19 cellular contexts compared by ENCODE assay signal in genomic region chr6:119590066-119590465, GRCh38.
DNase-seq lines count a peak whose midpoint lies in the region; FAIRE-seq and TF ChIP-seq lines count a peak whose summit lies in the region.
"Had no signal": no experiment of that assay in that cellular context is flagged by ENCODE, and none has a peak within 500 bp of the region (broad histone marks: within the 10 kb centered on the region; RNA-seq: fewer than 3 reads in every experiment).

No MANE protein-coding gene starts in this region.

- CTCF ChIA-PET in HEK293 (lab: Yijun Ruan, JAX): no interaction called here

- no peaks in the 10 kb centered on the region for H3K36me3 ChIP-seq in HEK293 (ENCODE audit: control insufficient read depth in 2 of 2, insufficient read depth in 1 of 2, low read length in 2 of 2)
- H3K36me3 ChIP-seq in bronchial epithelial cell (ENCODE audit: control insufficient read depth, insufficient read depth, low read length): no peaks in the 10 kb centered on the region
- H3K36me3 ChIP-seq: BE2C had no signal

- no peak overlapping the region for H3K27ac ChIP-seq in HEK293 (ENCODE audit: extremely low read depth, low read depth, low read length)
- H3K27ac ChIP-seq: GM23248 had no signal

- H3K9me3 ChIP-seq in HEK293 (ENCODE audit: control insufficient read depth, insufficient read depth, low read depth, low read length): no peaks in the 10 kb centered on the region
- H3K9me3 ChIP-seq: BE2C had no signal

- H3K4me3 ChIP-seq in HEK293 (ENCODE audit: low read depth, low read length) (no peak overlapping the region), bronchial epithelial cell (ENCODE audit: low read depth, low read length) (no peak overlapping the region)
- H3K4me3 ChIP-seq: GM12878, GM23248 had no signal

- FAIRE-seq in bronchial epithelial cell (lab: Jason Lieb, UNC): no peak
- no peak for FAIRE-seq in urothelium cell line (lab: Jason Lieb, UNC)
- FAIRE-seq: GM12878, GM19239 had no signal

- H3K27me3 ChIP-seq in bronchial epithelial cell (ENCODE audit: control insufficient read depth, insufficient read depth, low read length): no peaks in the 10 kb centered on the region
- H3K27me3 ChIP-seq: BE2C had no signal

- POLR2A ChIA-PET in HEK293 (lab: Yijun Ruan, JAX): no interaction called here

- DNase-seq in OCI-M1 (lab: John Stamatoyannopoulos, UW) (peak; percentile 25), bronchial epithelial cell (ENCODE audit: low read depth) (peak; percentile 33), AG20443 (ENCODE audit: low spot score) (no peak), urothelium cell line (ENCODE audit: low spot score) (no peak)
- no peak for DNase-seq in stimulated activated CD4-positive, alpha-beta T cell treated with anti-CD3 and anti-CD28 coated beads, Interleukin-1b, Interleukin-23, amount 100 ng/mL, for 48 hours
- DNase-seq: BE2C; C1 segment of cervical spinal cord; CD4-positive, CD25-positive, alpha-beta regulatory T cell; CD8-positive, alpha-beta memory T cell; COR-L47; DMS 273 treated with DMSO at 0.1 percent for 48 hours; DMS53; DND-41; EL; GM23248; H7 had no signal

- H3K4me1 ChIP-seq in HEK293 (ENCODE audit: control insufficient read depth, insufficient read depth, low read length): no peaks in the 10 kb centered on the region

- TF ChIP-seq CTCF in HEK293 (tag by site-specific recombination; IDR thresholded peaks at IDR 0.05) (no peak), bronchial epithelial cell (IDR thresholded peaks at IDR 0.05; ENCODE audit: insufficient read depth, low read length, severe bottlenecking) (no peak)

TF ChIP-seq in HEK293, 187 proteins besides CTCF, POLR2A, EP300 and RAD21:
- TF ChIP-seq ZNF768 (tag by site-specific recombination; IDR thresholded peaks at IDR 0.05) (no peak), ZFHX2 (tag by site-specific recombination; conservative IDR thresholded peaks at IDR 0.05) (peak; percentile 24; the same call in 1 of the 2 replicates)
- TF ChIP-seq, protein P1, sequence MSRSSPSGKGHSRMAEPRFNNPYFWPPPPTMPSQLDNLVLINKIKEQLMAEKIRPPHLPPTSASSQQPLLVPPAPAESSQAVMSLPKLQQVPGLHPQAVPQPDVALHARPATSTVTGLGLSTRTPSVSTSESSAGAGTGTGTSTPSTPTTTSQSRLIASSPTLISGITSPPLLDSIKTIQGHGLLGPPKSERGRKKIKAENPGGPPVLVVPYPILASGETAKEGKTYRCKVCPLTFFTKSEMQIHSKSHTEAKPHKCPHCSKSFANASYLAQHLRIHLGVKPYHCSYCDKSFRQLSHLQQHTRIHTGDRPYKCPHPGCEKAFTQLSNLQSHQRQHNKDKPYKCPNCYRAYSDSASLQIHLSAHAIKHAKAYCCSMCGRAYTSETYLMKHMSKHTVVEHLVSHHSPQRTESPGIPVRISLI (tag by site-specific recombination; IDR thresholded peaks at IDR 0.05): no peak
- TF ChIP-seq, protein P2, sequence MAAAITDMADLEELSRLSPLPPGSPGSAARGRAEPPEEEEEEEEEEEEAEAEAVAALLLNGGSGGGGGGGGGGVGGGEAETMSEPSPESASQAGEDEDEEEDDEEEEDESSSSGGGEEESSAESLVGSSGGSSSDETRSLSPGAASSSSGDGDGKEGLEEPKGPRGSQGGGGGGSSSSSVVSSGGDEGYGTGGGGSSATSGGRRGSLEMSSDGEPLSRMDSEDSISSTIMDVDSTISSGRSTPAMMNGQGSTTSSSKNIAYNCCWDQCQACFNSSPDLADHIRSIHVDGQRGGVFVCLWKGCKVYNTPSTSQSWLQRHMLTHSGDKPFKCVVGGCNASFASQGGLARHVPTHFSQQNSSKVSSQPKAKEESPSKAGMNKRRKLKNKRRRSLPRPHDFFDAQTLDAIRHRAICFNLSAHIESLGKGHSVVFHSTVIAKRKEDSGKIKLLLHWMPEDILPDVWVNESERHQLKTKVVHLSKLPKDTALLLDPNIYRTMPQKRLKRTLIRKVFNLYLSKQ (tag by site-specific recombination; IDR thresholded peaks at IDR 0.05; ENCODE audit: borderline replicate concordance): no peak
TF ChIP-seq in HEK293: peak in this region for 1.

Comparison
In these comparisons a context has a peak if more than half of its experiments do, and no peak if none do; other contexts are left out.
1. DNase-seq: peak in OCI-M1 (single experiment) and bronchial epithelial cell (single experiment); none in stimulated activated CD4-positive, alpha-beta T cell treated with anti-CD3 and anti-CD28 coated beads, Interleukin-1b, Interleukin-23, amount 100 ng/mL, for 48 hours (single experiment), AG20443 (single experiment) and urothelium cell line (single experiment).